ENCODE assay signal across 1 cellular context in the genomic region with DNA sequence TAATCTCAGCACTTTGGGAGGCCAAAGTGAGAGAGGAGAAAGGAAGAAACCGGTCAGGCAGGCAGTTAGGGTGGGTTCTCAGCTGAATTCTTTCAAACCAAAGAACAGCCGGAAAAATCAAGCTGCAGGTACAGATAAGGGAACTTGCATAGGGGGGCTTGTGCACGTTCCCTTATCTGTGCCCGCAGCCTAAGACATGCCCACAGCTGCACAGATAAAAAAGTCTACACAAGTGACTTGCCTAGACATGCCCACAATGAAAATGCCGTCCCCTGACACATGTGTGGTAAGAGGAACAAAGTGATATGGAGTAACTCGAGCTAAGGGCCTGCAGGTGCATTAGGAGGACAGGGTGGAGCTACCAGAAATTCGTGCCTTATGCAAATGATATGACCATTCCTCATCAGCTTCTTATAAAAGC.
TF ChIP-seq lines count a peak whose summit lies in the region.

No MANE protein-coding gene starts in this region.

TF ChIP-seq in HEK293, 187 proteins besides CTCF, POLR2A, EP300 and RAD21 (continued from another document):
- TF ChIP-seq, protein P1, sequence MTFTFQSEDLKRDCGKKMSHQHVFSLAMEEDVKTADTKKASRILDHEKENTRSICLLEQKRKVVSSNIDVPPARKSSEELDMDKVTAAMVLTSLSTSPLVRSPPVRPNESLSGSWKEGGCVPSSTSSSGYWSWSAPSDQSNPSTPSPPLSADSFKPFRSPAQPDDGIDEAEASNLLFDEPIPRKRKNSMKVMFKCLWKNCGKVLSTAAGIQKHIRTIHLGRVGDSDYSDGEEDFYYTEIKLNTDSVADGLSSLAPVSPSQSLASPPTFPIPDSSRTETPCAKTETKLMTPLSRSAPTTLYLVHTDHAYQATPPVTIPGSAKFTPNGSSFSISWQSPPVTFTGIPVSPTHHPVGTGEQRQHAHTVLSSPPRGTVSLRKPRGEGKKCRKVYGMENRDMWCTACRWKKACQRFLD (tag by site-specific recombination; IDR thresholded peaks at IDR 0.05), result no peak
- TF ChIP-seq ZNF707 (tag by site-specific recombination; IDR thresholded peaks at IDR 0.05) (no peak), ZIC2 (tag by site-specific recombination; IDR thresholded peaks at IDR 0.05) (no peak), SETDB1 (IDR thresholded peaks at IDR 0.05; ENCODE audit: insufficient read length, low read length) (peak; percentile 73), ZNF394 (tag by site-specific recombination; IDR thresholded peaks at IDR 0.05; ENCODE audit: borderline replicate concordance) (no peak), ZNF677 (tag by site-specific recombination; IDR thresholded peaks at IDR 0.05) (peak; percentile 59; the same call in 1 of the 2 replicates), ZNF600 (tag by site-specific recombination; IDR thresholded peaks at IDR 0.05) (no peak)
- TF ChIP-seq, protein P2, sequence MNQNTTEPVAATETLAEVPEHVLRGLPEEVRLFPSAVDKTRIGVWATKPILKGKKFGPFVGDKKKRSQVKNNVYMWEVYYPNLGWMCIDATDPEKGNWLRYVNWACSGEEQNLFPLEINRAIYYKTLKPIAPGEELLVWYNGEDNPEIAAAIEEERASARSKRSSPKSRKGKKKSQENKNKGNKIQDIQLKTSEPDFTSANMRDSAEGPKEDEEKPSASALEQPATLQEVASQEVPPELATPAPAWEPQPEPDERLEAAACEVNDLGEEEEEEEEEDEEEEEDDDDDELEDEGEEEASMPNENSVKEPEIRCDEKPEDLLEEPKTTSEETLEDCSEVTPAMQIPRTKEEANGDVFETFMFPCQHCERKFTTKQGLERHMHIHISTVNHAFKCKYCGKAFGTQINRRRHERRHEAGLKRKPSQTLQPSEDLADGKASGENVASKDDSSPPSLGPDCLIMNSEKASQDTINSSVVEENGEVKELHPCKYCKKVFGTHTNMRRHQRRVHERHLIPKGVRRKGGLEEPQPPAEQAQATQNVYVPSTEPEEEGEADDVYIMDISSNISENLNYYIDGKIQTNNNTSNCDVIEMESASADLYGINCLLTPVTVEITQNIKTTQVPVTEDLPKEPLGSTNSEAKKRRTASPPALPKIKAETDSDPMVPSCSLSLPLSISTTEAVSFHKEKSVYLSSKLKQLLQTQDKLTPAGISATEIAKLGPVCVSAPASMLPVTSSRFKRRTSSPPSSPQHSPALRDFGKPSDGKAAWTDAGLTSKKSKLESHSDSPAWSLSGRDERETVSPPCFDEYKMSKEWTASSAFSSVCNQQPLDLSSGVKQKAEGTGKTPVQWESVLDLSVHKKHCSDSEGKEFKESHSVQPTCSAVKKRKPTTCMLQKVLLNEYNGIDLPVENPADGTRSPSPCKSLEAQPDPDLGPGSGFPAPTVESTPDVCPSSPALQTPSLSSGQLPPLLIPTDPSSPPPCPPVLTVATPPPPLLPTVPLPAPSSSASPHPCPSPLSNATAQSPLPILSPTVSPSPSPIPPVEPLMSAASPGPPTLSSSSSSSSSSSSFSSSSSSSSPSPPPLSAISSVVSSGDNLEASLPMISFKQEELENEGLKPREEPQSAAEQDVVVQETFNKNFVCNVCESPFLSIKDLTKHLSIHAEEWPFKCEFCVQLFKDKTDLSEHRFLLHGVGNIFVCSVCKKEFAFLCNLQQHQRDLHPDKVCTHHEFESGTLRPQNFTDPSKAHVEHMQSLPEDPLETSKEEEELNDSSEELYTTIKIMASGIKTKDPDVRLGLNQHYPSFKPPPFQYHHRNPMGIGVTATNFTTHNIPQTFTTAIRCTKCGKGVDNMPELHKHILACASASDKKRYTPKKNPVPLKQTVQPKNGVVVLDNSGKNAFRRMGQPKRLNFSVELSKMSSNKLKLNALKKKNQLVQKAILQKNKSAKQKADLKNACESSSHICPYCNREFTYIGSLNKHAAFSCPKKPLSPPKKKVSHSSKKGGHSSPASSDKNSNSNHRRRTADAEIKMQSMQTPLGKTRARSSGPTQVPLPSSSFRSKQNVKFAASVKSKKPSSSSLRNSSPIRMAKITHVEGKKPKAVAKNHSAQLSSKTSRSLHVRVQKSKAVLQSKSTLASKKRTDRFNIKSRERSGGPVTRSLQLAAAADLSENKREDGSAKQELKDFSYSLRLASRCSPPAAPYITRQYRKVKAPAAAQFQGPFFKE (tag by site-specific recombination; IDR thresholded peaks at IDR 0.05; ENCODE audit: borderline replicate concordance), result no peak
- TF ChIP-seq, protein P3, sequence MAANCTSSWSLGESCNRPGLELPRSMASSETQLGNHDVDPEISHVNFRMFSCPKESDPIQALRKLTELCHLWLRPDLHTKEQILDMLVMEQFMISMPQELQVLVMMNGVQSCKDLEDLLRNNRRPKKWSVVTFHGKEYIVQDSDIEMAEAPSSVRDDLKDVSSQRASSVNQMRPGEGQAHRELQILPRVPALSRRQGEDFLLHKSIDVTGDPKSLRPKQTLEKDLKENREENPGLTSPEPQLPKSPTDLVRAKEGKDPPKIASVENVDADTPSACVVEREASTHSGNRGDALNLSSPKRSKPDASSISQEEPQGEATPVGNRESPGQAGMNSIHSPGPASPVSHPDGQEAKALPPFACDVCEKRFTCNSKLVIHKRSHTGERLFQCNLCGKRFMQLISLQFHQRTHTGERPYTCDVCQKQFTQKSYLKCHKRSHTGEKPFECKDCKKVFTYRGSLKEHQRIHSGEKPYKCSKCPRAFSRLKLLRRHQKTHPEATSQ (tag by site-specific recombination; IDR thresholded peaks at IDR 0.05), result no peak
- TF ChIP-seq, protein P4, sequence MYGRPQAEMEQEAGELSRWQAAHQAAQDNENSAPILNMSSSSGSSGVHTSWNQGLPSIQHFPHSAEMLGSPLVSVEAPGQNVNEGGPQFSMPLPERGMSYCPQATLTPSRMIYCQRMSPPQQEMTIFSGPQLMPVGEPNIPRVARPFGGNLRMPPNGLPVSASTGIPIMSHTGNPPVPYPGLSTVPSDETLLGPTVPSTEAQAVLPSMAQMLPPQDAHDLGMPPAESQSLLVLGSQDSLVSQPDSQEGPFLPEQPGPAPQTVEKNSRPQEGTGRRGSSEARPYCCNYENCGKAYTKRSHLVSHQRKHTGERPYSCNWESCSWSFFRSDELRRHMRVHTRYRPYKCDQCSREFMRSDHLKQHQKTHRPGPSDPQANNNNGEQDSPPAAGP (tag by site-specific recombination; IDR thresholded peaks at IDR 0.05), result no peak
